ENCODE assay signal across 10 cellular contexts in genomic region chr19:1273263-1274041, GRCh38. TPM values are rescaled to one million over a fixed set of nuclear protein-coding genes. Genes with fewer than 3 reads are reported as not detected.
A peak's percentile ranks its signal among the peaks of the same experiment; 100 is the strongest.
DNase-seq lines count a peak whose midpoint lies in the region; ATAC-seq and TF ChIP-seq lines count a peak whose summit lies in the region.
"Had no signal": no experiment of that assay in that cellular context is flagged by ENCODE, and none has a peak within 500 bp of the region (broad histone marks: within the 10 kb centered on the region; RNA-seq: fewer than 3 reads in every experiment).

No MANE protein-coding gene starts in this region.

- TF ChIP-seq POLR2A in suprapubic skin (IDR thresholded peaks at IDR 0.05), result no peak

- no peak for DNase-seq in activated CD4-positive, alpha-beta T cell treated with anti-CD3 and anti-CD28 coated beads, Interleukin-2, amount 10 ng/mL, durations not matched to agents 7 days and 5 days
- no peak for DNase-seq in activated CD4-positive, alpha-beta T cell treated with anti-CD3 and anti-CD28 coated beads, Interleukin-2, amount 50 U/mL, for 48 hours
- DNase-seq in iris pigment epithelial cell (ENCODE audit: low read depth), result peak; percentile 19
- no peak for DNase-seq in suprapubic skin (ENCODE audit: low spot score in 2 of 2)
- no peak for DNase-seq in GM03348 (ENCODE audit: low spot score)
- DNase-seq in NCI-H2081 treated with DMSO at 0.1 percent for 48 hours (lab: John Stamatoyannopoulos, UW), result no peak
- no peak for DNase-seq in NCI-H2081 (lab: John Stamatoyannopoulos, UW)
- DNase-seq: BE2C had no signal

- no peak for ATAC-seq in activated T-helper 17 cell treated with anti-CD3 and anti-CD28 coated beads, Interleukin-2, amount 50 U/mL, for 72 hours (replicated peaks)

- H3K4me1 Mint-ChIP-seq in activated CD4-positive, alpha-beta T cell treated with anti-CD3 and anti-CD28 coated beads, Interleukin-2, amount 10 ng/mL, durations not matched to agents 7 days and 5 days, result peaks cover 59% of the 10 kb centered on the region
- peaks cover 30% of the 10 kb centered on the region for H3K4me1 Mint-ChIP-seq in activated T-helper 17 cell treated with anti-CD3 and anti-CD28 coated beads, Interleukin-2, amount 50 U/mL, for 72 hours

- CTCF ChIA-PET in activated CD4-positive, alpha-beta T cell treated with anti-CD3 and anti-CD28 coated beads, Interleukin-2, amount 10 ng/mL, durations not matched to agents 7 days and 5 days (lab: Charles Lee), result interaction anchor here (0.6 to 4.4 kb wide), 5 partner anchors 29 to 520 kb away, joined by 3 to 34 read pairs (median 4); partner anchors contain the start of gene CBARP

- H3K9me3 ChIP-seq in suprapubic skin, result no peaks in the 10 kb centered on the region
- H3K9me3 ChIP-seq: BE2C had no signal

- no peak for TF ChIP-seq EP300 in suprapubic skin (IDR thresholded peaks at IDR 0.05)

- peak overlapping the region; percentile 78 for H3K27ac Mint-ChIP-seq in activated CD4-positive, alpha-beta T cell treated with anti-CD3 and anti-CD28 coated beads, Interleukin-2, amount 10 ng/mL, durations not matched to agents 7 days and 5 days
- H3K27ac Mint-ChIP-seq in activated T-helper 17 cell treated with anti-CD3 and anti-CD28 coated beads, Interleukin-2, amount 50 U/mL, for 72 hours, result peak overlapping the region; percentile 57

- peaks cover 55% of the 10 kb centered on the region for H3K36me3 Mint-ChIP-seq in activated CD4-positive, alpha-beta T cell treated with anti-CD3 and anti-CD28 coated beads, Interleukin-2, amount 10 ng/mL, durations not matched to agents 7 days and 5 days (ENCODE audit: low read depth)
- H3K36me3 Mint-ChIP-seq in activated T-helper 17 cell treated with anti-CD3 and anti-CD28 coated beads, Interleukin-2, amount 50 U/mL, for 72 hours (ENCODE audit: low read depth), result peaks cover 95% of the 10 kb centered on the region

- H3K27ac ChIP-seq in suprapubic skin, result peak overlapping the region; percentile 96

- H3K36me3 ChIP-seq in suprapubic skin, result peaks cover 45% of the 10 kb centered on the region

- no peaks in the 10 kb centered on the region for H3K27me3 ChIP-seq in suprapubic skin
- H3K27me3 ChIP-seq: BE2C had no signal

- POLR2A ChIA-PET in activated CD4-positive, alpha-beta T cell treated with anti-CD3 and anti-CD28 coated beads, Interleukin-2, amount 10 ng/mL, durations not matched to agents 7 days and 5 days (lab: Charles Lee), result interaction anchor here (0.7 to 1.6 kb wide), 2 partner anchors 24 to 29 kb away, joined by 3 to 4 read pairs; no protein-coding TSS in a partner anchor

- no peak for TF ChIP-seq CTCF in suprapubic skin (IDR thresholded peaks at IDR 0.05)

- H3K9me3 Mint-ChIP-seq in activated CD4-positive, alpha-beta T cell treated with anti-CD3 and anti-CD28 coated beads, Interleukin-2, amount 10 ng/mL, durations not matched to agents 7 days and 5 days, result no peaks in the 10 kb centered on the region
- H3K9me3 Mint-ChIP-seq in activated T-helper 17 cell treated with anti-CD3 and anti-CD28 coated beads, Interleukin-2, amount 50 U/mL, for 72 hours, result no peaks in the 10 kb centered on the region

- no peak overlapping the region for H3K4me3 ChIP-seq in suprapubic skin

- 81% methylated on average over 25 of the region's 25 CpGs for WGBS in suprapubic skin

- peak overlapping the region; percentile 25 for H3K4me3 Mint-ChIP-seq in activated CD4-positive, alpha-beta T cell treated with anti-CD3 and anti-CD28 coated beads, Interleukin-2, amount 10 ng/mL, durations not matched to agents 7 days and 5 days
- peak overlapping the region; percentile 87 for H3K4me3 Mint-ChIP-seq in activated T-helper 17 cell treated with anti-CD3 and anti-CD28 coated beads, Interleukin-2, amount 50 U/mL, for 72 hours

- H3K4me1 ChIP-seq in suprapubic skin, result peaks cover 75% of the 10 kb centered on the region

- H3K27me3 Mint-ChIP-seq in activated CD4-positive, alpha-beta T cell treated with anti-CD3 and anti-CD28 coated beads, Interleukin-2, amount 10 ng/mL, durations not matched to agents 7 days and 5 days, result no peaks in the 10 kb centered on the region
- H3K27me3 Mint-ChIP-seq in activated T-helper 17 cell treated with anti-CD3 and anti-CD28 coated beads, Interleukin-2, amount 50 U/mL, for 72 hours, result no peaks in the 10 kb centered on the region

RNA-seq across cellular contexts. Expression of gene FAM174C, which starts 1.9 kb away (rescaled TPM):
- 10 to 100 TPM; 47.8 to 51.5 TPM for total RNA-seq in activated CD4-positive, alpha-beta T cell treated with anti-CD3 and anti-CD28 coated beads, Interleukin-2, amount 10 ng/mL, durations not matched to agents 7 days and 5 days
- 10 to 100 TPM; 52.9 to 85.9 TPM for total RNA-seq in activated T-helper 17 cell treated with anti-CD3 and anti-CD28 coated beads, Interleukin-2, amount 50 U/mL, for 72 hours
- 10 to 100 TPM; 44.3 to 72.5 (median 58.2) TPM for total RNA-seq in suprapubic skin

RNA-seq across cellular contexts. Expression of gene CIRBP, which starts 4.3 kb away (rescaled TPM):
- total RNA-seq in activated CD4-positive, alpha-beta T cell treated with anti-CD3 and anti-CD28 coated beads, Interleukin-2, amount 10 ng/mL, durations not matched to agents 7 days and 5 days, result 100 to 1,000 TPM; 169 to 224 TPM
- total RNA-seq in activated T-helper 17 cell treated with anti-CD3 and anti-CD28 coated beads, Interleukin-2, amount 50 U/mL, for 72 hours, result 100 to 1,000 TPM; 150 to 172 TPM
- total RNA-seq in suprapubic skin, result 100 to 1,000 TPM; 338 to 672 (median 451) TPM

RNA-seq across cellular contexts. Expression of gene EFNA2, which starts 12.2 kb away (rescaled TPM):
- total RNA-seq in activated CD4-positive, alpha-beta T cell treated with anti-CD3 and anti-CD28 coated beads, Interleukin-2, amount 10 ng/mL, durations not matched to agents 7 days and 5 days, result not detected
- not detected for total RNA-seq in activated T-helper 17 cell treated with anti-CD3 and anti-CD28 coated beads, Interleukin-2, amount 50 U/mL, for 72 hours
- total RNA-seq in suprapubic skin, result not detected
- total RNA-seq: mesenteric fat pad had no signal

RNA-seq across cellular contexts. Expression of gene MIDN, which starts 25.1 kb away (rescaled TPM):
- 10 to 100 TPM; 58.0 to 65.7 TPM for total RNA-seq in activated CD4-positive, alpha-beta T cell treated with anti-CD3 and anti-CD28 coated beads, Interleukin-2, amount 10 ng/mL, durations not matched to agents 7 days and 5 days
- total RNA-seq in activated T-helper 17 cell treated with anti-CD3 and anti-CD28 coated beads, Interleukin-2, amount 50 U/mL, for 72 hours, result 10 to 100 TPM; 51.4 to 56.8 TPM
- 100 to 1,000 TPM in 2 of 4 donors, 10 to 100 TPM in 2; 89.0 to 153 (median 105) TPM for total RNA-seq in suprapubic skin

RNA-seq across cellular contexts. Expression of gene ATP5F1D, which starts 31.9 kb away (rescaled TPM):
- total RNA-seq in activated CD4-positive, alpha-beta T cell treated with anti-CD3 and anti-CD28 coated beads, Interleukin-2, amount 10 ng/mL, durations not matched to agents 7 days and 5 days, result 100 to 1,000 TPM; 151 to 166 TPM
- 100 to 1,000 TPM; 148 to 210 TPM for total RNA-seq in activated T-helper 17 cell treated with anti-CD3 and anti-CD28 coated beads, Interleukin-2, amount 50 U/mL, for 72 hours
- total RNA-seq in suprapubic skin, result 100 to 1,000 TPM; 102 to 205 (median 137) TPM
